ENCODE assay signal across 8 cellular contexts in the genomic region with DNA sequence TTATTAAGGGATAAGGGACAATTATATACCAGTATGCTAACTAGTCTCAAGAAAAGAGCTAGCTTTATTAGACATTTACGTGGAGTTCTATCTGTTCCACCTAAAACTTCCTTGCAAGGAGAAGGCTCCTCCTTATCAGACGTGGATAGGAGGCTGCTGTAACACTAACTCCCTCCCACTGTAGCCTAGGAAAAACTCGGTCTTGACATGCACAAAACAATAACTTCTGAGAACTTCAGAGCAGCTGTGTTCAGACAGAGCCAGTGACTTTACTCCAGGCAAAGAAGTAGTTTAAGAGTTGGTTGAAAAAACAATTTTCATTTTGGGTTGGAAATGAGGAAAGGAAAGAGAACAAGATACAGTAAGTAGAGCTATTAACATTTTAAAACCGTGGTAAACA. TPM values are rescaled to one million over a fixed set of nuclear protein-coding genes. Genes with fewer than 3 reads are reported as not detected.
DNase-seq lines count a peak whose midpoint lies in the region; ATAC-seq lines count a peak whose summit lies in the region.

No MANE protein-coding gene starts in this region.

- H3K27me3 Mint-ChIP-seq in T-helper 1 cell treated with Interleukin-12 subunit alpha and Interleukin-12 subunit beta and Interleukin-4 antibody, amounts not matched to agents 30 μg/mL and 1 μg/mL, for 36 hours (ENCODE audit: low read depth), result no peaks in the 10 kb centered on the region
- H3K27me3 Mint-ChIP-seq in activated naive CD8-positive, alpha-beta T cell treated with anti-CD3 and anti-CD28 coated beads for 36 hours, result no peaks in the 10 kb centered on the region

- H3K4me3 Mint-ChIP-seq in T-helper 1 cell treated with Interleukin-12 subunit alpha and Interleukin-12 subunit beta and Interleukin-4 antibody, amounts not matched to agents 30 μg/mL and 1 μg/mL, for 36 hours, result peak overlapping the region; percentile 5
- H3K4me3 Mint-ChIP-seq in activated naive CD8-positive, alpha-beta T cell treated with anti-CD3 and anti-CD28 coated beads for 36 hours, result peak overlapping the region; percentile 35

- H3K4me1 Mint-ChIP-seq in T-helper 1 cell treated with Interleukin-12 subunit alpha and Interleukin-12 subunit beta and Interleukin-4 antibody, amounts not matched to agents 30 μg/mL and 1 μg/mL, for 36 hours (ENCODE audit: low read depth), result peaks cover 32% of the 10 kb centered on the region
- peaks cover 42% of the 10 kb centered on the region for H3K4me1 Mint-ChIP-seq in activated naive CD8-positive, alpha-beta T cell treated with anti-CD3 and anti-CD28 coated beads for 36 hours

- H3K36me3 Mint-ChIP-seq in T-helper 1 cell treated with Interleukin-12 subunit alpha and Interleukin-12 subunit beta and Interleukin-4 antibody, amounts not matched to agents 30 μg/mL and 1 μg/mL, for 36 hours (ENCODE audit: low read depth), result peaks cover 3% of the 10 kb centered on the region
- H3K36me3 Mint-ChIP-seq in activated naive CD8-positive, alpha-beta T cell treated with anti-CD3 and anti-CD28 coated beads for 36 hours, result peaks cover 7% of the 10 kb centered on the region

- no peak for ATAC-seq in HG03280 (IDR thresholded peaks at IDR 0.05; ENCODE audit: unreplicated experiment)

- no peaks in the 10 kb centered on the region for H3K9me3 Mint-ChIP-seq in T-helper 1 cell treated with Interleukin-12 subunit alpha and Interleukin-12 subunit beta and Interleukin-4 antibody, amounts not matched to agents 30 μg/mL and 1 μg/mL, for 36 hours
- no peaks in the 10 kb centered on the region for H3K9me3 Mint-ChIP-seq in activated naive CD8-positive, alpha-beta T cell treated with anti-CD3 and anti-CD28 coated beads for 36 hours

- H3K27ac ChIP-seq in temporal lobe (ENCODE audit: low read depth, low read length), result peak overlapping the region; percentile 67

- DNase-seq in T-helper 1 cell, result no peak
- DNase-seq in activated naive CD8-positive, alpha-beta T cell treated with anti-CD3 and anti-CD28 coated beads for 36 hours, result no peak
- peak; percentile 74 for DNase-seq in iris pigment epithelial cell (ENCODE audit: low read depth)
- DNase-seq in activated CD4-positive, CD25-positive, alpha-beta regulatory T cell (lab: John Stamatoyannopoulos, UW), result no peak
- DNase-seq in NCI-H2171 treated with DMSO at 0.1 percent for 48 hours (lab: John Stamatoyannopoulos, UW), result no peak

- H3K27ac Mint-ChIP-seq in T-helper 1 cell treated with Interleukin-12 subunit alpha and Interleukin-12 subunit beta and Interleukin-4 antibody, amounts not matched to agents 30 μg/mL and 1 μg/mL, for 36 hours, result no peak overlapping the region
- H3K27ac Mint-ChIP-seq in activated naive CD8-positive, alpha-beta T cell treated with anti-CD3 and anti-CD28 coated beads for 36 hours, result no peak overlapping the region

RNA-seq across cellular contexts. Expression of a gene that starts 2.7 kb away (rescaled TPM):
- 10 to 100 TPM; 22.8 to 23.6 TPM for total RNA-seq in activated naive CD8-positive, alpha-beta T cell treated with anti-CD3 and anti-CD28 coated beads for 36 hours
- total RNA-seq in temporal lobe, result 7.1 TPM

RNA-seq across cellular contexts. Expression of a gene that starts 52.4 kb away (rescaled TPM):
- 100 to 1,000 TPM; 274 to 286 TPM for total RNA-seq in activated naive CD8-positive, alpha-beta T cell treated with anti-CD3 and anti-CD28 coated beads for 36 hours
- 41.6 TPM for total RNA-seq in temporal lobe
